27 cellular contexts compared by ENCODE assay signal in genomic region chr12:95759039-95759438, GRCh38.
"Had no signal": no experiment of that assay in that cellular context is flagged by ENCODE, and none has a peak within 500 bp of the region (broad histone marks: within the 10 kb centered on the region; RNA-seq: fewer than 3 reads in every experiment).

No MANE protein-coding gene starts in this region.

- H3K27me3 Mint-ChIP-seq: type B pancreatic cell had no signal

- H3K4me3 ChIP-seq: stomach, suprapubic skin, testis, thoracic aorta, thyroid gland, tibial artery, tibial nerve, transverse colon, upper lobe of left lung, upper lobe of right lung, uterus, vagina had no signal

- H3K9me3 Mint-ChIP-seq: stimulated activated effector memory CD8-positive, alpha-beta T cell treated with anti-CD3 and anti-CD28 coated beads, Interleukin-12 subunit alpha, Interleukin-12 subunit beta, amount 100 ng/mL, for 72 hours; stimulated activated memory B cell treated with anti-CD40 and anti-IgM and Interleukin-4, amounts not matched to agents 10 μg/mL and 1 μg/mL and 100 μg/mL, for 72 hours; stimulated activated naive B cell treated with anti-CD40 and anti-IgM and Interleukin-4, amounts not matched to agents 10 μg/mL and 1 μg/mL and 100 μg/mL, for 72 hours; stimulated activated naive CD8-positive, alpha-beta T cell treated with anti-CD3 and anti-CD28 coated beads, Interleukin-15, amount 100 ng/mL, for 72 hours; stimulated activated naive CD8-positive, alpha-beta T cell treated with anti-CD3 and anti-CD28 coated beads, Interleukin-15, Interleukin-2, amounts not matched to agents 100 ng/mL and 50 ng/mL, for 24 hours; type B pancreatic cell had no signal

- H3K27ac Mint-ChIP-seq: stimulated activated effector memory CD8-positive, alpha-beta T cell treated with anti-CD3 and anti-CD28 coated beads, Interleukin-12 subunit alpha, Interleukin-12 subunit beta, amount 100 ng/mL, for 72 hours; stimulated activated memory B cell treated with anti-CD40 and anti-IgM and Interleukin-4, amounts not matched to agents 10 μg/mL and 1 μg/mL and 100 μg/mL, for 72 hours; stimulated activated naive B cell treated with anti-CD40 and anti-IgM and Interleukin-4, amounts not matched to agents 10 μg/mL and 1 μg/mL and 100 μg/mL, for 72 hours; stimulated activated naive CD8-positive, alpha-beta T cell treated with anti-CD3 and anti-CD28 coated beads, Interleukin-15, amount 100 ng/mL, for 72 hours; stimulated activated naive CD8-positive, alpha-beta T cell treated with anti-CD3 and anti-CD28 coated beads, Interleukin-15, Interleukin-2, amounts not matched to agents 100 ng/mL and 50 ng/mL, for 24 hours; type B pancreatic cell had no signal

- H3K9me3 ChIP-seq: stomach, suprapubic skin, testis, thoracic aorta, thyroid gland, tibial artery, transverse colon, upper lobe of left lung, upper lobe of right lung, uterus, vagina had no signal

- H3K36me3 Mint-ChIP-seq: stimulated activated effector memory CD8-positive, alpha-beta T cell treated with anti-CD3 and anti-CD28 coated beads, Interleukin-12 subunit alpha, Interleukin-12 subunit beta, amount 100 ng/mL, for 72 hours; stimulated activated memory B cell treated with anti-CD40 and anti-IgM and Interleukin-4, amounts not matched to agents 10 μg/mL and 1 μg/mL and 100 μg/mL, for 72 hours; stimulated activated naive B cell treated with anti-CD40 and anti-IgM and Interleukin-4, amounts not matched to agents 10 μg/mL and 1 μg/mL and 100 μg/mL, for 72 hours had no signal

- DNase-seq: stimulated activated CD4-positive, alpha-beta T cell treated with anti-CD3 and anti-CD28 coated beads, Interleukin-2, amount 100 ng/mL, for 48 hours; stimulated activated CD4-positive, alpha-beta T cell treated with anti-CD3 and anti-CD28 coated beads, Interleukin-4, amount 100 ng/mL, for 1 hour; stimulated activated CD4-positive, alpha-beta T cell treated with anti-CD3 and anti-CD28 coated beads, Interleukin-4, amount 100 ng/mL, for 4 hours; stimulated activated CD8-positive, alpha-beta memory T cell treated with anti-CD3 and anti-CD28 coated beads, Interleukin-4, amount 100 ng/mL, for 48 hours; stimulated activated naive B cell treated with anti-CD40 and anti-IgM and Interleukin-4, amounts not matched to agents 10 μg/mL and 1 μg/mL and 100 μg/mL, for 72 hours; stimulated activated naive CD4-positive, alpha-beta T cell; stimulated activated naive CD4-positive, alpha-beta T cell treated with Interleukin-2 at 50 U/mL for 16 hours; stimulated activated naive CD8-positive, alpha-beta T cell treated with anti-CD3 and anti-CD28 coated beads, Interleukin-15, amount 100 ng/mL, for 72 hours; stimulated activated naive CD8-positive, alpha-beta T cell treated with anti-CD3 and anti-CD28 coated beads, Interleukin-15, Interleukin-2, amounts not matched to agents 100 U/mL and 50 U/mL, for 24 hours; stomach; substantia nigra; testis; thyroid gland; tibial artery; transverse colon; trophoblast cell; upper lobe of left lung; upper lobe of right lung; uterus had no signal

- ATAC-seq: stimulated activated effector memory CD8-positive, alpha-beta T cell treated with anti-CD3 and anti-CD28 coated beads, Interleukin-12 subunit alpha, Interleukin-12 subunit beta, amount 100 ng/mL, for 72 hours; stimulated activated memory B cell treated with anti-CD40 and anti-IgM and Interleukin-4, amounts not matched to agents 10 μg/mL and 1 μg/mL and 100 μg/mL, for 72 hours; stimulated activated naive B cell treated with anti-CD40 and anti-IgM and Interleukin-4, amounts not matched to agents 10 μg/mL and 1 μg/mL and 100 μg/mL, for 72 hours; stimulated activated naive CD8-positive, alpha-beta T cell treated with anti-CD3 and anti-CD28 coated beads, Interleukin-15, amount 100 ng/mL, for 72 hours; stimulated activated naive CD8-positive, alpha-beta T cell treated with anti-CD3 and anti-CD28 coated beads, Interleukin-15, Interleukin-2, amounts not matched to agents 100 U/mL and 50 U/mL, for 24 hours; upper lobe of right lung had no signal

- H3K4me3 Mint-ChIP-seq: stimulated activated effector memory CD8-positive, alpha-beta T cell treated with anti-CD3 and anti-CD28 coated beads, Interleukin-12 subunit alpha, Interleukin-12 subunit beta, amount 100 ng/mL, for 72 hours; stimulated activated memory B cell treated with anti-CD40 and anti-IgM and Interleukin-4, amounts not matched to agents 10 μg/mL and 1 μg/mL and 100 μg/mL, for 72 hours; stimulated activated naive B cell treated with anti-CD40 and anti-IgM and Interleukin-4, amounts not matched to agents 10 μg/mL and 1 μg/mL and 100 μg/mL, for 72 hours; stimulated activated naive CD8-positive, alpha-beta T cell treated with anti-CD3 and anti-CD28 coated beads, Interleukin-15, amount 100 ng/mL, for 72 hours; stimulated activated naive CD8-positive, alpha-beta T cell treated with anti-CD3 and anti-CD28 coated beads, Interleukin-15, Interleukin-2, amounts not matched to agents 100 ng/mL and 50 ng/mL, for 24 hours; type B pancreatic cell had no signal

- H3K4me1 ChIP-seq: uterus had no signal

- H3K4me1 Mint-ChIP-seq: stimulated activated naive CD8-positive, alpha-beta T cell treated with anti-CD3 and anti-CD28 coated beads, Interleukin-15, amount 100 ng/mL, for 72 hours had no signal

- H3K27ac ChIP-seq: stomach, suprapubic skin, testis, thoracic aorta, thyroid gland, tibial artery, tibial nerve, transverse colon, upper lobe of left lung, upper lobe of right lung, uterus, vagina had no signal

- H3K36me3 ChIP-seq: stomach, suprapubic skin, thoracic aorta, thyroid gland, tibial artery, tibial nerve, transverse colon, upper lobe of left lung, upper lobe of right lung, uterus, vagina had no signal

- H3K27me3 ChIP-seq: stomach, suprapubic skin, testis, thyroid gland, tibial artery, tibial nerve, transverse colon, upper lobe of left lung, upper lobe of right lung, uterus, vagina had no signal
